19 cellular contexts compared by ENCODE assay signal in genomic region chr16:796296-797119, GRCh38. TPM values are rescaled to one million over a fixed set of nuclear protein-coding genes. Genes with fewer than 3 reads are reported as not detected.
DNase-seq lines count a peak whose midpoint lies in the region; ATAC-seq, FAIRE-seq and TF ChIP-seq lines count a peak whose summit lies in the region.
"Had no signal": no experiment of that assay in that cellular context is flagged by ENCODE, and none has a peak within 500 bp of the region (broad histone marks: within the 10 kb centered on the region; RNA-seq: fewer than 3 reads in every experiment).

No MANE protein-coding gene starts in this region.

- H3K27ac ChIP-seq in 22Rv1 = peak overlapping the region; percentile 75
- H3K27ac ChIP-seq in RWPE1 = peak overlapping the region; percentile 56
- no peak overlapping the region for H3K27ac ChIP-seq in effector memory CD4-positive, alpha-beta T cell (ENCODE audit: insufficient read depth, low read length, poor library complexity, severe bottlenecking)
- H3K27ac ChIP-seq: HL-60 had no signal

- no TSS peak for BruUV-seq in Calu3 (replicated peaks; lab: Mats Ljungman, UMichigan)

- H3K27me3 Mint-ChIP-seq in Calu3 (ENCODE audit: unreplicated experiment) = peaks cover 9% of the 10 kb centered on the region
- H3K27me3 Mint-ChIP-seq in stimulated activated memory B cell treated with anti-CD40 and anti-IgM and Interleukin-4, amounts not matched to agents 10 μg/mL and 1 μg/mL and 100 μg/mL, for 72 hours = peaks cover 42% of the 10 kb centered on the region

- TF ChIP-seq POLR2A in GM12891 (IDR thresholded peaks at IDR 0.05; ENCODE audit: low read depth, low read length) = no peak

- H3K9me3 Mint-ChIP-seq in Calu3 (ENCODE audit: low read depth, unreplicated experiment) = no peaks in the 10 kb centered on the region
- H3K9me3 Mint-ChIP-seq in stimulated activated memory B cell treated with anti-CD40 and anti-IgM and Interleukin-4, amounts not matched to agents 10 μg/mL and 1 μg/mL and 100 μg/mL, for 72 hours = no peaks in the 10 kb centered on the region
- H3K9me3 Mint-ChIP-seq: GM23338 had no signal

- no peaks in the 10 kb centered on the region for H3K4me1 Mint-ChIP-seq in Calu3 (ENCODE audit: low read depth, unreplicated experiment)
- peaks cover 22% of the 10 kb centered on the region for H3K4me1 Mint-ChIP-seq in stimulated activated memory B cell treated with anti-CD40 and anti-IgM and Interleukin-4, amounts not matched to agents 10 μg/mL and 1 μg/mL and 100 μg/mL, for 72 hours
- H3K4me1 Mint-ChIP-seq: CD14-positive monocyte, GM23338, H9 had no signal

- peaks cover 5% of the 10 kb centered on the region for H3K4me1 ChIP-seq in effector memory CD4-positive, alpha-beta T cell (ENCODE audit: control insufficient read depth, insufficient read depth, low read length, poor library complexity, severe bottlenecking)
- H3K4me1 ChIP-seq: BE2C had no signal

- H3K36me3 Mint-ChIP-seq in Calu3 (ENCODE audit: insufficient read depth, unreplicated experiment) = peaks cover 66% of the 10 kb centered on the region
- peaks cover 42% of the 10 kb centered on the region for H3K36me3 Mint-ChIP-seq in stimulated activated memory B cell treated with anti-CD40 and anti-IgM and Interleukin-4, amounts not matched to agents 10 μg/mL and 1 μg/mL and 100 μg/mL, for 72 hours

- FAIRE-seq in GM12891 (lab: Jason Lieb, UNC) = no peak
- FAIRE-seq: A204.1 had no signal

- H3K27me3 ChIP-seq in effector memory CD4-positive, alpha-beta T cell (replicated peaks; ENCODE audit: control insufficient read depth, insufficient read depth, low read length, poor library complexity, severe bottlenecking) = peaks cover 14% of the 10 kb centered on the region

- intact Hi-C loops in Calu3 (cut with micrococcal nuclease; ENCODE audit: unreplicated experiment) = no loop called here
- intact Hi-C loops in cardiac septum (cut with DNase I) = no loop called here

- no peaks in the 10 kb centered on the region for H3K9me3 ChIP-seq in effector memory CD4-positive, alpha-beta T cell (ENCODE audit: control insufficient read depth, low read length)
- H3K9me3 ChIP-seq: BE2C, Caco-2 had no signal

- no peak for DNase-seq in Calu3
- DNase-seq in RWPE1 (ENCODE audit: low spot score) = no peak
- no peak for DNase-seq in effector memory CD4-positive, alpha-beta T cell
- no peak for DNase-seq in GM12891 (ENCODE audit: insufficient read length, low spot score)
- DNase-seq in cardiac septum (ENCODE audit: low spot score) = no peak
- DNase-seq: BE2C; CD8-positive, alpha-beta memory T cell; GF-D8; Kasumi-1; KBM-7 had no signal

- POLR2A ChIA-PET in RWPE1 (lab: Yijun Ruan, JAX; ENCODE audit: low non-redundant PET) = no interaction called here

- ATAC-seq in stimulated activated memory B cell treated with anti-CD40 and anti-IgM and Interleukin-4, amounts not matched to agents 10 μg/mL and 1 μg/mL and 100 μg/mL, for 72 hours = no peak

- H3K27ac Mint-ChIP-seq in Calu3 (ENCODE audit: unreplicated experiment) = peak overlapping the region; percentile 23
- H3K27ac Mint-ChIP-seq in stimulated activated memory B cell treated with anti-CD40 and anti-IgM and Interleukin-4, amounts not matched to agents 10 μg/mL and 1 μg/mL and 100 μg/mL, for 72 hours = peak overlapping the region; percentile 48
- H3K27ac Mint-ChIP-seq: CD8-positive, alpha-beta memory T cell; GM23338; H9 had no signal

- TF ChIP-seq CTCF in 22Rv1 (IDR thresholded peaks at IDR 0.05) (no peak), Calu3 (IDR thresholded peaks at IDR 0.05; ENCODE audit: unreplicated experiment) (no peak), RWPE1 (conservative IDR thresholded peaks at IDR 0.05; ENCODE audit: low read depth) (no peak)

- no peak overlapping the region for H3K4me3 ChIP-seq in effector memory CD4-positive, alpha-beta T cell (ENCODE audit: insufficient read depth, low read depth, low read length, poor library complexity, severe bottlenecking)
- H3K4me3 ChIP-seq: GM23338 had no signal

- no peaks in the 10 kb centered on the region for H3K36me3 ChIP-seq in effector memory CD4-positive, alpha-beta T cell (ENCODE audit: control insufficient read depth, insufficient read depth, low read length)

- no peak overlapping the region for H3K4me3 Mint-ChIP-seq in Calu3 (ENCODE audit: low read depth, unreplicated experiment)
- no peak overlapping the region for H3K4me3 Mint-ChIP-seq in stimulated activated memory B cell treated with anti-CD40 and anti-IgM and Interleukin-4, amounts not matched to agents 10 μg/mL and 1 μg/mL and 100 μg/mL, for 72 hours
- H3K4me3 Mint-ChIP-seq: CD14-positive monocyte; CD8-positive, alpha-beta memory T cell; GM23338; H9 had no signal

- CTCF ChIA-PET in Calu3 (lab: Charles Lee) (interaction anchor here (1.2 kb wide), 1 partner anchor 56 kb away, joined by 3 read pairs; the partner anchor contains the start of gene CIAO3), RWPE1 (lab: Yijun Ruan, JAX) (interaction anchor here (0.6 to 0.7 kb wide), 3 partner anchors 81 to 160 kb away, joined by 3 read pairs; partner anchors contain the start of gene METTL26)

TF ChIP-seq in GM12891, 5 proteins besides CTCF, POLR2A, EP300 and RAD21:
- TF ChIP-seq TAF1 (IDR thresholded peaks at IDR 0.05; ENCODE audit: low read depth, low read length) = no peak
- TF ChIP-seq PAX5 (IDR thresholded peaks at IDR 0.05; ENCODE audit: insufficient read depth, low read length, severe bottlenecking) = no peak
- no peak for TF ChIP-seq POLR2AphosphoS5 (IDR thresholded peaks at IDR 0.05; ENCODE audit: low read depth, low read length)
- TF ChIP-seq SPI1 (IDR thresholded peaks at IDR 0.05; ENCODE audit: low read depth, low read length) = no peak
- TF ChIP-seq POU2F2 (IDR thresholded peaks at IDR 0.05; ENCODE audit: low read depth, low read length) = no peak

RNA-seq across cellular contexts. Expression of gene GNG13, which starts 4.0 kb away (rescaled TPM):
- not detected in 2 replicates for total RNA-seq in Calu3 (2022)
- polyA plus RNA-seq in GM12891 (2012; ENCODE audit: low read depth, missing spikeins) = 0.59 TPM
- not detected for total RNA-seq in cardiac septum
- total RNA-seq: Caco-2; CD8-positive, alpha-beta memory T cell; GM23338; H9 had no signal
- polyA plus RNA-seq: AG04450; CD14-positive monocyte; CD8-positive, alpha-beta memory T cell had no signal

RNA-seq across cellular contexts. Expression of gene CHTF18, which starts 8.1 kb away (rescaled TPM):
- total RNA-seq in Calu3 (2022) (154 and 173 TPM in 2 replicates), cardiac septum (7.1 TPM)
- polyA plus RNA-seq in GM12891 (2012; ENCODE audit: low read depth, missing spikeins) = 34.1 TPM

RNA-seq across cellular contexts. Expression of gene RPUSD1, which starts 8.3 kb away (rescaled TPM):
- total RNA-seq in Calu3 (2022) (47.5 and 51.1 TPM in 2 replicates), cardiac septum (7.9 TPM)
- polyA plus RNA-seq in GM12891 (2012; ENCODE audit: low read depth, missing spikeins) = 16.1 TPM

RNA-seq across cellular contexts. Expression of gene MSLN, which starts 36.0 kb away (rescaled TPM):
- total RNA-seq in Calu3 (2022) = 3.4 and 8.9 TPM in 2 replicates
- not detected for polyA plus RNA-seq in GM12891 (2012; ENCODE audit: low read depth, missing spikeins)
- total RNA-seq in cardiac septum = not detected
- total RNA-seq: CD8-positive, alpha-beta memory T cell had no signal
- polyA plus RNA-seq: CD8-positive, alpha-beta memory T cell; GM23338 had no signal

RNA-seq across cellular contexts. Expression of gene CIAO3, which starts 55.7 kb away (rescaled TPM):
- 51.9 and 58.4 TPM in 2 replicates for total RNA-seq in Calu3 (2022)
- 16.2 TPM for polyA plus RNA-seq in GM12891 (2012; ENCODE audit: low read depth, missing spikeins)
- 21.7 TPM for total RNA-seq in cardiac septum

Comparison
In these comparisons a context has a peak if more than half of its experiments do, and no peak if none do; other contexts are left out.
1. RNA of gene CHTF18, which starts 8.1 kb away (total RNA-seq): 154 to 173 TPM in Calu3; 7.1 TPM in cardiac septum (single experiment); every median in the first group is over 10 times any median in the second.